25 cellular contexts compared by ENCODE assay signal in genomic region chr18:43046324-43046723, GRCh38.
"Had no signal": no experiment of that assay in that cellular context is flagged by ENCODE, and none has a peak within 500 bp of the region (broad histone marks: within the 10 kb centered on the region; RNA-seq: fewer than 3 reads in every experiment).

No MANE protein-coding gene starts in this region.

- H3K4me1 ChIP-seq: esophagus squamous epithelium, left lung, lower lobe of right lung, tibial artery, upper lobe of right lung had no signal

- H3K9me3 ChIP-seq: esophagus squamous epithelium, left lung, lower lobe of right lung, suprapubic skin, tibial artery, upper lobe of right lung had no signal

- H3K27ac ChIP-seq: esophagus squamous epithelium, left lung, lower lobe of right lung, suprapubic skin, tibial artery, upper lobe of right lung, WERI-Rb-1 had no signal

- ATAC-seq: activated naive CD8-positive, alpha-beta T cell treated with anti-CD3 and anti-CD28 coated beads, Interleukin-2, amount 50 U/mL, for 24 hours; activated T-cell treated with anti-CD3 and anti-CD28 coated beads, Interleukin-2, amount 50 U/mL, for 4 hours; activated T-helper 17 cell treated with anti-CD3 and anti-CD28 coated beads, Interleukin-2, amount 50 U/mL, for 72 hours; left lung; lower lobe of right lung; natural killer cell; right cardiac atrium; T-helper 17 cell; upper lobe of right lung had no signal

- H3K27me3 ChIP-seq: esophagus squamous epithelium, left lung, suprapubic skin, tibial artery, upper lobe of right lung had no signal

- H3K36me3 ChIP-seq: esophagus squamous epithelium, left lung, lower lobe of right lung, suprapubic skin, tibial artery, upper lobe of right lung, WERI-Rb-1 had no signal

- DNase-seq: activated CD4-positive, alpha-beta memory T cell treated with anti-CD3 and anti-CD28 coated beads, Interleukin-2, amount 10 ng/mL, durations not matched to agents 7 days and 5 days; activated CD4-positive, alpha-beta T cell treated with anti-CD3 and anti-CD28 coated beads, Interleukin-2, amount 10 ng/mL, durations not matched to agents 7 days and 5 days; activated CD4-positive, CD25-positive, alpha-beta regulatory T cell treated with anti-CD3 and anti-CD28 coated beads, Interleukin-2, amount 50 U/mL, for 72 hours; activated naive CD8-positive, alpha-beta T cell treated with anti-CD3 and anti-CD28 coated beads, Interleukin-2, amount 50 U/mL, for 24 hours; activated T-cell treated with anti-CD3 and anti-CD28 coated beads, Interleukin-2, amount 50 U/mL, for 4 hours; amygdala; central memory CD4-positive, alpha-beta T cell; esophagus squamous epithelium; left lung; lower lobe of right lung; mesenchymal stem cell; natural killer cell; right cardiac atrium; stimulated activated CD4-positive, alpha-beta T cell treated with anti-CD3 and anti-CD28 coated beads, Interleukin-15, amount 100 ng/mL, for 24 hours; stimulated activated CD4-positive, alpha-beta T cell treated with anti-CD3 and anti-CD28 coated beads, Interleukin-2, amount 100 ng/mL, for 24 hours; stimulated activated naive CD4-positive, alpha-beta T cell; T-helper 17 cell; T1000; tibial artery; upper lobe of right lung; WERI-Rb-1 had no signal

- FAIRE-seq: frontal cortex, islet of Langerhans had no signal

- H3K4me3 ChIP-seq: esophagus squamous epithelium, left lung, lower lobe of right lung, suprapubic skin, tibial artery, upper lobe of right lung had no signal
